ENCODE assay signal across 1 cellular context in the genomic region with DNA sequence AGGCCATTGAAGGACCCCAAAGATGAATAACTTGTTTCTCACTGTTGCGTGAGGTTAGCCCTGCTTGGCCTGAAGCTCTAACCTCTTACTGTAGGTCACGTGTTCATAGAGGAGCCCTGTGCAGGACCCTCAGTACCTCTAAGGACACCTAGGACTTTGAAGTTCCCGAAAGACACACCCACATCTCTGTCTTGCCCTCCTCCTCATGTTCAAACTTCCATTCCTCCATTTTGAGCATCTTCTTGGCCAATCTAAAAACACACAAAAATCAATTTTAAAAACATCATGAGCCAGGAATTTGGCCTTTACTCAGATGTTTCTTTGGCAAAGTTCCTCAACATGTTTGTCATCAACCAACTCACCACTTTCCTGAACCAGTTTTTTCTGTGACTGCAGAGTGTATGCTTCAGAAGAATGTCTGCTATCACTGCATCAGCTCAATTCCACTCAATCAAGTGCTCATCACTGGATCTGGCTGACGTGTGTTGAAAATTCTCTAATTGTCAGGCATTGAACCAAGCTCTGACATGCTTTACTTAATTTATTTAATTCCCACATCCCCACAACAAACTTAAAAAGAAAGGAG.
TF ChIP-seq lines count a peak whose summit lies in the region.

No MANE protein-coding gene starts in this region.

TF ChIP-seq in WTC11, 78 proteins besides CTCF, POLR2A, EP300 and RAD21 (continued from another document):
- TF ChIP-seq ZNF263 (CRISPR knock-in tag; IDR thresholded peaks at IDR 0.05; ENCODE audit: low read depth) (no peak), ATF1 (CRISPR knock-in tag; IDR thresholded peaks at IDR 0.05) (no peak), IRF1 (CRISPR knock-in tag; IDR thresholded peaks at IDR 0.05) (no peak), ZNF396 (CRISPR knock-in tag; IDR thresholded peaks at IDR 0.05; ENCODE audit: borderline replicate concordance) (no peak)
- TF ChIP-seq, protein P1, sequence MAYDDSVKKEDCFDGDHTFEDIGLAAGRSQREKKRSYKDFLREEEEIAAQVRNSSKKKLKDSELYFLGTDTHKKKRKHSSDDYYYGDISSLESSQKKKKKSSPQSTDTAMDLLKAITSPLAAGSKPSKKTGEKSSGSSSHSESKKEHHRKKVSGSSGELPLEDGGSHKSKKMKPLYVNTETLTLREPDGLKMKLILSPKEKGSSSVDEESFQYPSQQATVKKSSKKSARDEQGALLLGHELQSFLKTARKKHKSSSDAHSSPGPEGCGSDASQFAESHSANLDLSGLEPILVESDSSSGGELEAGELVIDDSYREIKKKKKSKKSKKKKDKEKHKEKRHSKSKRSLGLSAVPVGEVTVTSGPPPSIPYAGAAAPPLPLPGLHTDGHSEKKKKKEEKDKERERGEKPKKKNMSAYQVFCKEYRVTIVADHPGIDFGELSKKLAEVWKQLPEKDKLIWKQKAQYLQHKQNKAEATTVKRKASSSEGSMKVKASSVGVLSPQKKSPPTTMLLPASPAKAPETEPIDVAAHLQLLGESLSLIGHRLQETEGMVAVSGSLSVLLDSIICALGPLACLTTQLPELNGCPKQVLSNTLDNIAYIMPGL (CRISPR knock-in tag; IDR thresholded peaks at IDR 0.05) = no peak
